14 cellular contexts compared by ENCODE assay signal in genomic region chr1:77584884-77585283, GRCh38.
A peak's percentile ranks its signal among the peaks of the same experiment; 100 is the strongest.
DNase-seq lines count a peak whose midpoint lies in the region; ATAC-seq, FAIRE-seq and TF ChIP-seq lines count a peak whose summit lies in the region.
"Had no signal": no experiment of that assay in that cellular context is flagged by ENCODE, and none has a peak within 500 bp of the region (broad histone marks: within the 10 kb centered on the region; RNA-seq: fewer than 3 reads in every experiment).

No MANE protein-coding gene starts in this region.

- H3K4me3 ChIP-seq in HepG2 (replicated peaks in 1 of 3; ENCODE audit: insufficient read depth in 1 of 3, low read depth in 2 of 3, low read length in 3 of 3), result no peak overlapping the region
- H3K4me3 ChIP-seq: A549, GM12878 had no signal

- H3K4me2 ChIP-seq in HepG2 (ENCODE audit: low read depth, low read length), result no peak overlapping the region
- H3K4me2 ChIP-seq: A549 had no signal

- no peak for TF ChIP-seq POLR2A in HepG2 (IDR thresholded peaks at IDR 0.05; ENCODE audit: insufficient read depth in 1 of 2, low read depth in 2 of 2, low read length in 2 of 2)

- no peak for TF ChIP-seq EP300 in HepG2 (IDR thresholded peaks at IDR 0.05; ENCODE audit: low read depth in 2 of 2, low read length in 2 of 2)
- TF ChIP-seq EP300 in HepG2 (CRISPR knock-in tag; IDR thresholded peaks at IDR 0.05; ENCODE audit: borderline replicate concordance), result no peak

- 83% methylated on average over 2 of the region's 2 CpGs for WGBS in HepG2 (ENCODE audit: low lambda C conversion rate)

- no peak for TF ChIP-seq CTCF in CD4-positive, alpha-beta T cell (IDR thresholded peaks at IDR 0.05)
- TF ChIP-seq CTCF in HepG2 (CRISPR knock-in tag; IDR thresholded peaks at IDR 0.05) (no peak), omental fat pad (IDR thresholded peaks at IDR 0.05) (no peak)

- no peak overlapping the region for H3K4me3 Mint-ChIP-seq in CD4-positive, alpha-beta T cell
- H3K4me3 Mint-ChIP-seq in activated T-helper 17 cell treated with anti-CD3 and anti-CD28 coated beads, Interleukin-2, amount 50 U/mL, for 72 hours, result no peak overlapping the region
- H3K4me3 Mint-ChIP-seq: CD14-positive monocyte had no signal

- no peak overlapping the region for H2AFZ ChIP-seq in HepG2 (ENCODE audit: low read length)

- TF ChIP-seq RAD21 in HepG2 (CRISPR knock-in tag; IDR thresholded peaks at IDR 0.05), result no peak

- no peak for DNase-seq in CD4-positive, alpha-beta T cell
- peak; percentile 57 for DNase-seq in SK-MEL-5 (ENCODE audit: low read depth, low spot score)
- DNase-seq in HepG2 (ENCODE audit: low spot score), result no peak
- no peak for DNase-seq in omental fat pad (ENCODE audit: low spot score)
- DNase-seq in NAMALWA (ENCODE audit: low spot score), result no peak
- no peak for DNase-seq in nucleus accumbens (lab: John Stamatoyannopoulos, UW)
- DNase-seq: DMS79, IMR-90 had no signal

- BruUV-seq in HepG2 (replicated peaks; lab: Mats Ljungman, UMichigan), result no TSS peak

- no peak overlapping the region for H3K9ac ChIP-seq in HepG2 (ENCODE audit: insufficient read depth, low read depth, low read length)

- H3K27ac Mint-ChIP-seq in CD4-positive, alpha-beta T cell, result peak overlapping the region; percentile 15
- peak overlapping the region; percentile 67 for H3K27ac Mint-ChIP-seq in activated T-helper 17 cell treated with anti-CD3 and anti-CD28 coated beads, Interleukin-2, amount 50 U/mL, for 72 hours

- H3K27ac ChIP-seq in CD4-positive, alpha-beta T cell (ENCODE audit: low read depth, low read length), result no peak overlapping the region
- H3K27ac ChIP-seq in HepG2 (ENCODE audit: extremely low read length, insufficient read depth, low read length), result peak overlapping the region; percentile 59
- H3K27ac ChIP-seq: A549 had no signal

- no peaks in the 10 kb centered on the region for H3K27me3 Mint-ChIP-seq in CD4-positive, alpha-beta T cell
- H3K27me3 Mint-ChIP-seq in activated T-helper 17 cell treated with anti-CD3 and anti-CD28 coated beads, Interleukin-2, amount 50 U/mL, for 72 hours, result no peaks in the 10 kb centered on the region

- no peaks in the 10 kb centered on the region for H4K20me1 ChIP-seq in HepG2 (ENCODE audit: insufficient read depth, low read length)

- H3K4me1 ChIP-seq in HepG2 (ENCODE audit: insufficient read depth, low read length), result peaks cover 22% of the 10 kb centered on the region

- H3K27me3 ChIP-seq in CD4-positive, alpha-beta T cell (ENCODE audit: control insufficient read depth, insufficient read depth, low read length), result no peaks in the 10 kb centered on the region
- H3K27me3 ChIP-seq in HepG2 (ENCODE audit: control insufficient read depth in 1 of 2, insufficient read depth in 2 of 2, low read length in 2 of 2), result no peaks in the 10 kb centered on the region

- no peaks in the 10 kb centered on the region for H3K9me3 Mint-ChIP-seq in CD4-positive, alpha-beta T cell
- no peaks in the 10 kb centered on the region for H3K9me3 Mint-ChIP-seq in activated T-helper 17 cell treated with anti-CD3 and anti-CD28 coated beads, Interleukin-2, amount 50 U/mL, for 72 hours
- H3K9me3 Mint-ChIP-seq: CD14-positive monocyte had no signal

- CTCF ChIA-PET in CD4-positive, alpha-beta T cell (lab: Charles Lee), result no interaction called here
- CTCF ChIA-PET in HepG2 (lab: Yijun Ruan, JAX; ENCODE audit: low intra/inter-chr PET ratio, low total read pairs), result no interaction called here

- ATAC-seq in CD4-positive, alpha-beta T cell (ENCODE audit: poor library complexity), result no peak
- ATAC-seq in activated T-helper 17 cell treated with anti-CD3 and anti-CD28 coated beads, Interleukin-2, amount 50 U/mL, for 72 hours (replicated peaks), result no peak
- ATAC-seq in HepG2, result no peak
- ATAC-seq in omental fat pad (ENCODE audit: low FRiP score), result no peak
- ATAC-seq: A549, GM12878, HCT116 had no signal

- peaks cover 63% of the 10 kb centered on the region for H3K36me3 Mint-ChIP-seq in CD4-positive, alpha-beta T cell (ENCODE audit: low read depth)
- H3K36me3 Mint-ChIP-seq in activated T-helper 17 cell treated with anti-CD3 and anti-CD28 coated beads, Interleukin-2, amount 50 U/mL, for 72 hours (ENCODE audit: low read depth), result peaks cover 69% of the 10 kb centered on the region

- in situ Hi-C loops in SK-MEL-5 (cut with HindIII; ENCODE audit: low pct_unique_long_range_greater_than_20kb, low sequenced_read_pairs), result no loop called here
- in situ Hi-C loops in HepG2 (cut with HindIII; ENCODE audit: extremely low pct_ligation_motif_present, low pct_unique_long_range_greater_than_20kb), result no loop called here

- H3K79me2 ChIP-seq in HepG2 (ENCODE audit: insufficient read depth, low read length), result no peaks in the 10 kb centered on the region

- peaks cover 7 to 19% of the 10 kb centered on the region in 2 experiments; a peak in 4 of 5 replicates for H3K36me3 ChIP-seq in HepG2 (replicated peaks in 1 of 2; ENCODE audit: control insufficient read depth in 1 of 2, insufficient read depth in 2 of 2, low read length in 2 of 2)

- no peak for FAIRE-seq in HepG2 (lab: Jason Lieb, UNC)
- FAIRE-seq: A549, GM18507 had no signal

- POLR2A ChIA-PET in CD4-positive, alpha-beta T cell (lab: Charles Lee), result no interaction called here
- POLR2A ChIA-PET in HepG2 (lab: Yijun Ruan, JAX), result no interaction called here

- peaks cover 19% of the 10 kb centered on the region for H3K4me1 Mint-ChIP-seq in CD4-positive, alpha-beta T cell (ENCODE audit: low read depth)
- no peaks in the 10 kb centered on the region for H3K4me1 Mint-ChIP-seq in activated T-helper 17 cell treated with anti-CD3 and anti-CD28 coated beads, Interleukin-2, amount 50 U/mL, for 72 hours
- H3K4me1 Mint-ChIP-seq: CD14-positive monocyte had no signal

- no peaks in the 10 kb centered on the region for H3K9me3 ChIP-seq in CD4-positive, alpha-beta T cell (ENCODE audit: control insufficient read depth, low read length)
- no peaks in the 10 kb centered on the region for H3K9me3 ChIP-seq in HepG2 (ENCODE audit: low read length)
- H3K9me3 ChIP-seq: A549 had no signal

- intact Hi-C loops in CD4-positive, alpha-beta T cell (cut with DNase I, micrococcal nuclease), result loop anchor here in 1 of 2 experiments (5.0 kb wide), 1 partner anchor 97 kb away; the partner anchor contains the start of gene ZZZ3
- intact Hi-C loops in HepG2 (cut with micrococcal nuclease; ENCODE audit: unreplicated experiment), result loop anchor here (5.0 kb wide), 1 partner anchor 97 kb away; the partner anchor contains the start of gene ZZZ3

TF ChIP-seq in HepG2, 621 proteins besides CTCF, POLR2A, EP300 and RAD21:
- TF ChIP-seq ZNF260 (CRISPR knock-in tag; IDR thresholded peaks at IDR 0.05; ENCODE audit: borderline replicate concordance, low read depth) (no peak), RFX5 (IDR thresholded peaks at IDR 0.05; ENCODE audit: low read depth, low read length) (peak; percentile 92)
